7 cellular contexts compared by ENCODE assay signal in genomic region chr1:125122579-125122978, GRCh38.
DNase-seq lines count a peak whose midpoint lies in the region; ATAC-seq, FAIRE-seq and TF ChIP-seq lines count a peak whose summit lies in the region.
"Not testable (repeated sequence)": the region's sequence is repeated elsewhere in the genome, so short reads cannot be mapped to it uniquely, and the experiment has no call there.

No MANE protein-coding gene starts in this region.

- H3K4me1 Mint-ChIP-seq in Caco-2 (ENCODE audit: low read depth, unreplicated experiment); activated T-cell treated with anti-CD3 and anti-CD28 coated beads, Interleukin-2, amount 50 U/mL, for 72 hours (ENCODE audit: low read depth); activated naive CD4-positive, alpha-beta T cell treated with anti-CD3 and anti-CD28 coated beads for 36 hours (ENCODE audit: low read depth); chondrocyte (ENCODE audit: low read depth): not testable (repeated sequence)

- H3K4me2 ChIP-seq in K562 (ENCODE audit: insufficient read depth, low read length); HepG2 (ENCODE audit: low read depth, low read length): not testable (repeated sequence)

- CTCF ChIA-PET in Caco-2 (lab: Charles Lee); HEK293 (lab: Yijun Ruan, JAX); activated naive CD4-positive, alpha-beta T cell treated with anti-CD3 and anti-CD28 coated beads for 36 hours (lab: Charles Lee); K562 (lab: Yijun Ruan, JAX; ENCODE audit: low intra/inter-chr PET ratio); HepG2 (lab: Yijun Ruan, JAX; ENCODE audit: low intra/inter-chr PET ratio, low total read pairs): not testable (repeated sequence)

- H2AFZ ChIP-seq in K562 (ENCODE audit: low read depth, low read length); HepG2 (ENCODE audit: low read length): not testable (repeated sequence)

- in situ Hi-C loops in K562 (cut with MboI); HepG2 (cut with HindIII; ENCODE audit: extremely low pct_ligation_motif_present, low pct_unique_long_range_greater_than_20kb): not testable (repeated sequence)

- TF ChIP-seq CTCF in Caco-2 (IDR thresholded peaks at IDR 0.05; ENCODE audit: insufficient read depth in 1 of 2, low read depth in 1 of 2, low read length in 1 of 2, severe bottlenecking in 1 of 2, unreplicated experiment in 1 of 2); HEK293 (tag by site-specific recombination; IDR thresholded peaks at IDR 0.05); K562 (IDR thresholded peaks at IDR 0.05 in 2 of 3, conservative IDR thresholded peaks at IDR 0.05 in 1 of 3; ENCODE audit: insufficient read depth in 2 of 3, low read depth in 1 of 3, low read length in 3 of 3); chondrocyte (IDR thresholded peaks at IDR 0.05); HepG2 (CRISPR knock-in tag; IDR thresholded peaks at IDR 0.05): not testable (repeated sequence)

- not testable (repeated sequence) for H3K79me2 ChIP-seq in K562 (ENCODE audit: control insufficient read depth, insufficient read depth, low read length); HepG2 (ENCODE audit: insufficient read depth, low read length)

- H4K20me1 ChIP-seq in K562 (replicated peaks; ENCODE audit: control insufficient read depth, insufficient read depth, low read length); HepG2 (ENCODE audit: insufficient read depth, low read length): not testable (repeated sequence)

- not testable (repeated sequence) for H3K9ac ChIP-seq in K562 (ENCODE audit: insufficient read depth in 1 of 2, low read depth in 2 of 2, low read length in 2 of 2); HepG2 (ENCODE audit: insufficient read depth, low read depth, low read length)

- not testable (repeated sequence) for BruUV-seq in Caco-2 (replicated peaks; lab: Mats Ljungman, UMichigan); K562 (replicated peaks; lab: Mats Ljungman, UMichigan); HepG2 (replicated peaks; lab: Mats Ljungman, UMichigan)

- H3K27me3 ChIP-seq in Caco-2 (replicated peaks; ENCODE audit: control insufficient read depth, insufficient read depth, low read length); K562 (ENCODE audit: control insufficient read depth in 2 of 2, insufficient read depth in 2 of 2, low read length in 2 of 2); HepG2 (ENCODE audit: control insufficient read depth in 1 of 2, insufficient read depth in 2 of 2, low read length in 2 of 2): not testable (repeated sequence)

- not testable (repeated sequence) for H3K9me3 ChIP-seq in Caco-2; HEK293 (ENCODE audit: control insufficient read depth, insufficient read depth, low read depth, low read length); K562 (replicated peaks; ENCODE audit: control insufficient read depth, insufficient read depth, low read depth, low read length)
- peaks cover 40% of the 10 kb centered on the region for H3K9me3 ChIP-seq in HepG2 (ENCODE audit: low read length)

- not testable (repeated sequence) for H3K4me1 ChIP-seq in Caco-2; HEK293 (ENCODE audit: control insufficient read depth, insufficient read depth, low read length); K562 (replicated peaks in 1 of 2; ENCODE audit: control insufficient read depth in 2 of 2, insufficient read depth in 2 of 2, low read length in 2 of 2); HepG2 (ENCODE audit: insufficient read depth, low read length)

- H3K36me3 Mint-ChIP-seq in Caco-2 (ENCODE audit: insufficient read depth, unreplicated experiment) = peaks cover 10% of the 10 kb centered on the region
- peaks cover 9 to 18% of the 10 kb centered on the region in 2 donors for H3K36me3 Mint-ChIP-seq in activated T-cell treated with anti-CD3 and anti-CD28 coated beads, Interleukin-2, amount 50 U/mL, for 72 hours (ENCODE audit: insufficient read depth in 2 of 2)
- H3K36me3 Mint-ChIP-seq in activated naive CD4-positive, alpha-beta T cell treated with anti-CD3 and anti-CD28 coated beads for 36 hours (ENCODE audit: low read depth); chondrocyte (ENCODE audit: low read depth): not testable (repeated sequence)

- TF ChIP-seq POLR2A in K562 (conservative IDR thresholded peaks at IDR 0.05); HepG2 (IDR thresholded peaks at IDR 0.05; ENCODE audit: insufficient read depth in 1 of 2, low read depth in 2 of 2, low read length in 2 of 2): not testable (repeated sequence)

- H3K4me3 ChIP-seq in Caco-2 (ENCODE audit: low read depth, low read length); HEK293 (ENCODE audit: low read depth, low read length); K562; HepG2 (replicated peaks in 1 of 3; ENCODE audit: insufficient read depth in 1 of 3, low read depth in 2 of 3, low read length in 3 of 3): not testable (repeated sequence)

- TF ChIP-seq RAD21 in K562 (CRISPR knock-in tag; conservative IDR thresholded peaks at IDR 0.05 in 1 of 2, IDR thresholded peaks at IDR 0.05 in 1 of 2); HepG2 (CRISPR knock-in tag; IDR thresholded peaks at IDR 0.05): not testable (repeated sequence)

- not testable (repeated sequence) for H3K4me3 Mint-ChIP-seq in Caco-2 (ENCODE audit: unreplicated experiment); activated T-cell treated with anti-CD3 and anti-CD28 coated beads, Interleukin-2, amount 50 U/mL, for 72 hours; activated naive CD4-positive, alpha-beta T cell treated with anti-CD3 and anti-CD28 coated beads for 36 hours; chondrocyte (ENCODE audit: unreplicated experiment)

- not testable (repeated sequence) for H3K9me1 ChIP-seq in K562 (ENCODE audit: control insufficient read depth, insufficient read depth, low read length)

- not testable (repeated sequence) for TF ChIP-seq EP300 in K562 (IDR thresholded peaks at IDR 0.05; ENCODE audit: low read length); HepG2 (IDR thresholded peaks at IDR 0.05; ENCODE audit: low read depth in 2 of 2, low read length in 2 of 2); HepG2 (CRISPR knock-in tag; IDR thresholded peaks at IDR 0.05; ENCODE audit: borderline replicate concordance)

- no CpG with 5 or more reads among the region's 1 CpG for WGBS in K562 (ENCODE audit: insufficient coverage, low coverage, missing lambda C conversion rate)
- 15% methylated on average over 1 of the region's 1 CpG for WGBS in HepG2 (ENCODE audit: low lambda C conversion rate)

- peak overlapping the region; percentile 43 for H3K27ac Mint-ChIP-seq in Caco-2 (ENCODE audit: unreplicated experiment)
- H3K27ac Mint-ChIP-seq in activated T-cell treated with anti-CD3 and anti-CD28 coated beads, Interleukin-2, amount 50 U/mL, for 72 hours = peak overlapping the region; percentile 59
- peak overlapping the region; percentile 4 for H3K27ac Mint-ChIP-seq in activated naive CD4-positive, alpha-beta T cell treated with anti-CD3 and anti-CD28 coated beads for 36 hours
- H3K27ac Mint-ChIP-seq in chondrocyte (ENCODE audit: unreplicated experiment) = peak overlapping the region; percentile 49

- H3K27me3 Mint-ChIP-seq in Caco-2 (ENCODE audit: insufficient read depth, unreplicated experiment); activated T-cell treated with anti-CD3 and anti-CD28 coated beads, Interleukin-2, amount 50 U/mL, for 72 hours (ENCODE audit: low read depth); activated naive CD4-positive, alpha-beta T cell treated with anti-CD3 and anti-CD28 coated beads for 36 hours (ENCODE audit: low read depth); chondrocyte (ENCODE audit: low read depth): not testable (repeated sequence)

- H3K9me3 Mint-ChIP-seq in Caco-2 (ENCODE audit: unreplicated experiment) = peaks cover 42% of the 10 kb centered on the region
- H3K9me3 Mint-ChIP-seq in activated T-cell treated with anti-CD3 and anti-CD28 coated beads, Interleukin-2, amount 50 U/mL, for 72 hours = peaks cover 16 to 20% of the 10 kb centered on the region in 2 donors
- H3K9me3 Mint-ChIP-seq in activated naive CD4-positive, alpha-beta T cell treated with anti-CD3 and anti-CD28 coated beads for 36 hours = peaks cover 23% of the 10 kb centered on the region
- peaks cover 34% of the 10 kb centered on the region for H3K9me3 Mint-ChIP-seq in chondrocyte (ENCODE audit: low read depth)

- H3K36me3 ChIP-seq in Caco-2 (ENCODE audit: control insufficient read depth, insufficient read depth, low read length); HEK293 (ENCODE audit: control insufficient read depth in 2 of 2, insufficient read depth in 1 of 2, low read length in 2 of 2); K562 (ENCODE audit: control insufficient read depth, insufficient read depth, low read length); HepG2 (replicated peaks in 1 of 2; ENCODE audit: control insufficient read depth in 1 of 2, insufficient read depth in 2 of 2, low read length in 2 of 2): not testable (repeated sequence)

- not testable (repeated sequence) for DNase-seq in Caco-2; activated T-cell treated with anti-CD3 and anti-CD28 coated beads, Interleukin-2, amount 50 U/mL, for 72 hours; activated naive CD4-positive, alpha-beta T cell treated with anti-CD3 and anti-CD28 coated beads for 36 hours; K562 (ENCODE audit: extremely low read depth in 1 of 4, low spot score in 3 of 4); chondrocyte (ENCODE audit: low spot score); HepG2 (ENCODE audit: low spot score)

- not testable (repeated sequence) for H3K27ac ChIP-seq in HEK293 (ENCODE audit: extremely low read depth, low read depth, low read length); K562 (ENCODE audit: extremely low read depth, low read depth, low read length); HepG2 (ENCODE audit: extremely low read length, insufficient read depth, low read length)

- POLR2A ChIA-PET in Caco-2 (lab: Charles Lee); HEK293 (lab: Yijun Ruan, JAX); K562 (lab: Yijun Ruan, JAX); HepG2 (lab: Yijun Ruan, JAX): not testable (repeated sequence)

- not testable (repeated sequence) for ATAC-seq in activated T-cell treated with anti-CD3 and anti-CD28 coated beads, Interleukin-2, amount 50 U/mL, for 72 hours (replicated peaks in 1 of 2); K562; HepG2

- intact Hi-C loops in Caco-2 (cut with micrococcal nuclease; ENCODE audit: unreplicated experiment); activated naive CD4-positive, alpha-beta T cell treated with anti-CD3 and anti-CD28 coated beads for 36 hours (cut with micrococcal nuclease); K562 (cut with micrococcal nuclease); HepG2 (cut with micrococcal nuclease; ENCODE audit: unreplicated experiment): not testable (repeated sequence)

- FAIRE-seq in K562 (lab: Jason Lieb, UNC); HepG2 (lab: Jason Lieb, UNC): not testable (repeated sequence)

Comparison
In these comparisons a context has a peak if more than half of its experiments do, and no peak if none do; other contexts are left out.
1. H3K27ac Mint-ChIP-seq: peak in every context shown above with its lines; median percentile 59 in activated T-cell treated with anti-CD3 and anti-CD28 coated beads, Interleukin-2, amount 50 U/mL, for 72 hours; 49 in chondrocyte; 43 in Caco-2; 4 in activated naive CD4-positive, alpha-beta T cell treated with anti-CD3 and anti-CD28 coated beads for 36 hours.